1 cellular context compared by ENCODE assay signal in genomic region chr7:44511863-44512468, GRCh38.
TF ChIP-seq lines count a peak whose summit lies in the region.

No MANE protein-coding gene starts in this region.

TF ChIP-seq in HepG2, 621 proteins besides CTCF, POLR2A, EP300 and RAD21:
- TF ChIP-seq POLR2G (IDR thresholded peaks at IDR 0.05; ENCODE audit: low read depth, low read length) (peak; percentile 62), ZNF724P (CRISPR knock-in tag; IDR thresholded peaks at IDR 0.05; ENCODE audit: borderline replicate concordance) (no peak), PITX1 (CRISPR knock-in tag; IDR thresholded peaks at IDR 0.05) (no peak), RBM22 (optimal IDR thresholded peaks at IDR 0.05; ENCODE audit: low read length) (peak; percentile 97)
- TF ChIP-seq, protein P1, sequence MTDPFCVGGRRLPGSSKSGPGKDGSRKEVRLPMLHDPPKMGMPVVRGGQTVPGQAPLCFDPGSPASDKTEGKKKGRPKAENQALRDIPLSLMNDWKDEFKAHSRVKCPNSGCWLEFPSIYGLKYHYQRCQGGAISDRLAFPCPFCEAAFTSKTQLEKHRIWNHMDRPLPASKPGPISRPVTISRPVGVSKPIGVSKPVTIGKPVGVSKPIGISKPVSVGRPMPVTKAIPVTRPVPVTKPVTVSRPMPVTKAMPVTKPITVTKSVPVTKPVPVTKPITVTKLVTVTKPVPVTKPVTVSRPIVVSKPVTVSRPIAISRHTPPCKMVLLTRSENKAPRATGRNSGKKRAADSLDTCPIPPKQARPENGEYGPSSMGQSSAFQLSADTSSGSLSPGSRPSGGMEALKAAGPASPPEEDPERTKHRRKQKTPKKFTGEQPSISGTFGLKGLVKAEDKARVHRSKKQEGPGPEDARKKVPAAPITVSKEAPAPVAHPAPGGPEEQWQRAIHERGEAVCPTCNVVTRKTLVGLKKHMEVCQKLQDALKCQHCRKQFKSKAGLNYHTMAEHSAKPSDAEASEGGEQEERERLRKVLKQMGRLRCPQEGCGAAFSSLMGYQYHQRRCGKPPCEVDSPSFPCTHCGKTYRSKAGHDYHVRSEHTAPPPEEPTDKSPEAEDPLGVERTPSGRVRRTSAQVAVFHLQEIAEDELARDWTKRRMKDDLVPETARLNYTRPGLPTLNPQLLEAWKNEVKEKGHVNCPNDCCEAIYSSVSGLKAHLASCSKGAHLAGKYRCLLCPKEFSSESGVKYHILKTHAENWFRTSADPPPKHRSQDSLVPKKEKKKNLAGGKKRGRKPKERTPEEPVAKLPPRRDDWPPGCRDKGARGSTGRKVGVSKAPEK (CRISPR knock-in tag; IDR thresholded peaks at IDR 0.05; ENCODE audit: borderline replicate concordance), result 0 out of 2 replicates have a peak, but pooled peaks have one; percentile 32
